5 cellular contexts compared by ENCODE assay signal in the genomic region with DNA sequence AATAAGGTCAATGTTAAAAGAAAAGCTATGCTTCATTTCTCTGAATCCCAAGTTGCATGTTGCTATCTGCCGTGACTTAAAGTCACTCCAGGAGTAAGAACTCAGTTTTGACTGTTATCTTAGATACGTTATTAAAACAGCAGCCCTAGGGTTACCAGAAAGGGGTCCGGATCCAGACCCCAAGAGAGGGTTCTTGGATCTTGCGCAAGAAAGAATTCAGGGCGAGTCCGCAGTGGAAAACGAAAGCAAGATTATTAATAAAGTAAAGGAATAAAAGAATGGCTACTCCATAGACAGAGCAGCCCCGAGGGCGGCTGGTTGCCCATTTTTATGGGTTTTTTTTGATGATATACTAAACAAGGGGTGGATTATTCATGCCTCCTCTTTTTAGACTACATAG. TPM values are rescaled to one million over a fixed set of nuclear protein-coding genes. Genes with fewer than 3 reads are reported as not detected.
"Had no signal": no experiment of that assay in that cellular context is flagged by ENCODE, and none has a peak within 500 bp of the region (broad histone marks: within the 10 kb centered on the region; RNA-seq: fewer than 3 reads in every experiment).

No MANE protein-coding gene starts in this region.

RNA-seq across cellular contexts. Expression of a gene that starts 32.3 kb away (rescaled TPM):
- total RNA-seq: HT1080, NCI-H460, SK-MEL-5 had no signal
- polyA plus RNA-seq: IgD-negative memory B cell, SK-N-SH had no signal
